Comparison of ENCODE assay signal across 15 cellular contexts in genomic region chr2:134677866-134678774, GRCh38. TPM values are rescaled to one million over a fixed set of nuclear protein-coding genes. Genes with fewer than 3 reads are reported as not detected.
DNase-seq lines count a peak whose midpoint lies in the region; FAIRE-seq and TF ChIP-seq lines count a peak whose summit lies in the region.
"Had no signal": no experiment of that assay in that cellular context is flagged by ENCODE, and none has a peak within 500 bp of the region (broad histone marks: within the 10 kb centered on the region; RNA-seq: fewer than 3 reads in every experiment).

No MANE protein-coding gene starts in this region.

- H3K79me2 ChIP-seq in Loucy (ENCODE audit: insufficient read depth, low read length) (no peaks in the 10 kb centered on the region), GM23248 (ENCODE audit: insufficient read depth) (no peaks in the 10 kb centered on the region)

- H3K4me2 ChIP-seq in Loucy (ENCODE audit: low read depth, low read length, poor library complexity, severe bottlenecking) (no peak overlapping the region), GM23248 (ENCODE audit: unreplicated experiment) (no peak overlapping the region)
- H3K4me2 ChIP-seq: KMS-11 had no signal

- no peaks in the 10 kb centered on the region for H3K27me3 ChIP-seq in CD4-positive, alpha-beta memory T cell (ENCODE audit: insufficient read depth, low read length)
- no peaks in the 10 kb centered on the region for H3K27me3 ChIP-seq in Loucy (ENCODE audit: insufficient read depth, low read length, poor library complexity, severe bottlenecking)
- H3K27me3 ChIP-seq in GM23248 (replicated peaks; ENCODE audit: insufficient read depth): 0 out of 2 replicates have a peak, but pooled peaks cover 3% of the 10 kb centered on the region

- H4K20me1 ChIP-seq in Loucy (ENCODE audit: insufficient read depth, low read length, poor library complexity, severe bottlenecking): no peaks in the 10 kb centered on the region
- H4K20me1 ChIP-seq in GM23248 (ENCODE audit: insufficient read depth): no peaks in the 10 kb centered on the region

- H3K4me3 ChIP-seq in CD4-positive, alpha-beta memory T cell (ENCODE audit: low read length in 2 of 2): no peak overlapping the region
- H3K4me3 ChIP-seq in Loucy (ENCODE audit: low read length, poor library complexity, severe bottlenecking) (no peak overlapping the region), GM23248 (no peak overlapping the region)

- POLR2A ChIA-PET in CD4-positive, alpha-beta memory T cell (lab: Charles Lee; ENCODE audit: partially characterized antibody): interaction anchor here (0.9 to 2.7 kb wide), 3 partner anchors 9 to 12 kb away, joined by 3 to 29 read pairs (median 4); no protein-coding TSS in a partner anchor

- TF ChIP-seq CTCF in Loucy (conservative IDR thresholded peaks at IDR 0.05; ENCODE audit: low read length): no peak

- no peak for DNase-seq in CD4-positive, alpha-beta memory T cell
- DNase-seq in cerebellar cortex (ENCODE audit: low spot score) (peak; percentile 60), kidney glomerular epithelial cell (lab: John Stamatoyannopoulos, UW) (peak; percentile 17), GM19239 (ENCODE audit: insufficient read length, low spot score) (no peak), nucleus accumbens (lab: John Stamatoyannopoulos, UW) (no peak), GM23248 (no peak)
- DNase-seq in activated naive CD4-positive, alpha-beta T cell treated with anti-CD3 and anti-CD28 coated beads, Interleukin-2, amount 10 ng/mL, durations not matched to agents 7 days and 5 days: no peak
- DNase-seq: activated CD4-positive, alpha-beta memory T cell treated with anti-CD3 and anti-CD28 coated beads for 36 hours; kidney; NCI-H446 treated with DMSO at 0.1 percent for 48 hours; stimulated activated CD4-positive, alpha-beta T cell treated with anti-CD3 and anti-CD28 coated beads, Interleukin-12 subunit alpha, Interleukin-12 subunit beta, amount 100 ng/mL, for 4 hours had no signal

- WGBS in GM23248 (ENCODE audit: low coverage in 1 of 2, low lambda C conversion rate in 2 of 2, missing lambda C conversion rate in 2 of 2), 2 experiments: 13 to 15% methylated on average over 20 of the region's 20 CpGs

- H3K27ac ChIP-seq in CD4-positive, alpha-beta memory T cell (ENCODE audit: low read depth, low read length): no peak overlapping the region
- H3K27ac ChIP-seq in GM23248: no peak overlapping the region
- H3K27ac ChIP-seq: KMS-11 had no signal

- peaks cover 52% of the 10 kb centered on the region for H3K4me1 ChIP-seq in CD4-positive, alpha-beta memory T cell (ENCODE audit: insufficient read depth, low read length)
- peaks cover 25% of the 10 kb centered on the region for H3K4me1 ChIP-seq in Loucy (ENCODE audit: insufficient read depth, low read length, poor library complexity, severe bottlenecking)
- H3K4me1 ChIP-seq in GM23248 (ENCODE audit: insufficient read depth): no peaks in the 10 kb centered on the region

- no peaks in the 10 kb centered on the region for H3K27me3 Mint-ChIP-seq in CD4-positive, alpha-beta memory T cell
- peaks cover 41% of the 10 kb centered on the region for H3K27me3 Mint-ChIP-seq in activated naive CD4-positive, alpha-beta T cell treated with anti-CD3 and anti-CD28 coated beads, Interleukin-2, amount 10 ng/mL, durations not matched to agents 7 days and 5 days

- no peaks in the 10 kb centered on the region for H3K36me3 ChIP-seq in CD4-positive, alpha-beta memory T cell (ENCODE audit: insufficient read depth, low read length)
- H3K36me3 ChIP-seq in Loucy (ENCODE audit: insufficient read depth, low read length) (no peaks in the 10 kb centered on the region), GM23248 (ENCODE audit: low read depth) (no peaks in the 10 kb centered on the region)

- no peak overlapping the region for H3K9ac ChIP-seq in Loucy (ENCODE audit: low read depth, low read length, poor library complexity, severe bottlenecking)
- H3K9ac ChIP-seq in GM23248: no peak overlapping the region
- H3K9ac ChIP-seq: KMS-11 had no signal

- intact Hi-C loops in CD4-positive, alpha-beta memory T cell (cut with micrococcal nuclease): loop anchor here (10.0 kb wide), 3 partner anchors 463 to 1067 kb away; partner anchors contain the start of gene UBXN4

- in situ Hi-C loops in GM23248 (cut with MboI): no loop called here

- H3K9me2 ChIP-seq in Loucy (replicated peaks; ENCODE audit: low read depth, low read length) (no peaks in the 10 kb centered on the region), GM23248 (ENCODE audit: insufficient read depth) (no peaks in the 10 kb centered on the region)

- H3K9me3 ChIP-seq in CD4-positive, alpha-beta memory T cell (ENCODE audit: control insufficient read depth in 1 of 2, low read length in 2 of 2): no peaks in the 10 kb centered on the region
- H3K9me3 ChIP-seq in Loucy (ENCODE audit: insufficient read depth, low read depth, low read length) (no peaks in the 10 kb centered on the region), GM23248 (ENCODE audit: low read depth) (no peaks in the 10 kb centered on the region)

- H2AFZ ChIP-seq in Loucy (ENCODE audit: low read length): peak overlapping the region; percentile 19; the same call in 1 of the 2 replicates
- H2AFZ ChIP-seq in GM23248: no peak overlapping the region

- no peaks in the 10 kb centered on the region for H3K36me3 Mint-ChIP-seq in CD4-positive, alpha-beta memory T cell
- peaks cover 8% of the 10 kb centered on the region for H3K36me3 Mint-ChIP-seq in activated naive CD4-positive, alpha-beta T cell treated with anti-CD3 and anti-CD28 coated beads, Interleukin-2, amount 10 ng/mL, durations not matched to agents 7 days and 5 days
- H3K36me3 Mint-ChIP-seq: activated CD4-positive, alpha-beta memory T cell treated with anti-CD3 and anti-CD28 coated beads for 36 hours had no signal

- CTCF ChIA-PET in CD4-positive, alpha-beta memory T cell (lab: Charles Lee; ENCODE audit: partially characterized antibody): interaction anchor here (2.2 kb wide), 1 partner anchor 21 kb away, joined by 10 read pairs; no protein-coding TSS in a partner anchor
- CTCF ChIA-PET in activated naive CD4-positive, alpha-beta T cell treated with anti-CD3 and anti-CD28 coated beads, Interleukin-2, amount 10 ng/mL, durations not matched to agents 7 days and 5 days (lab: Charles Lee): interaction anchor here (1.2 kb wide), 1 partner anchor 9 kb away, joined by 3 read pairs; no protein-coding TSS in a partner anchor

- H3K4me1 Mint-ChIP-seq in CD4-positive, alpha-beta memory T cell: peaks cover 44 to 82% (median 58%) of the 10 kb centered on the region in 4 donors
- peaks cover 63% of the 10 kb centered on the region for H3K4me1 Mint-ChIP-seq in activated naive CD4-positive, alpha-beta T cell treated with anti-CD3 and anti-CD28 coated beads, Interleukin-2, amount 10 ng/mL, durations not matched to agents 7 days and 5 days

- H3K9me3 Mint-ChIP-seq in CD4-positive, alpha-beta memory T cell: peaks cover 0 to 4% (median 0%) of the 10 kb centered on the region in 8 donors
- no peaks in the 10 kb centered on the region for H3K9me3 Mint-ChIP-seq in activated naive CD4-positive, alpha-beta T cell treated with anti-CD3 and anti-CD28 coated beads, Interleukin-2, amount 10 ng/mL, durations not matched to agents 7 days and 5 days
- H3K9me3 Mint-ChIP-seq: activated CD4-positive, alpha-beta memory T cell treated with anti-CD3 and anti-CD28 coated beads for 36 hours had no signal

- no peak for FAIRE-seq in GM19239 (lab: Jason Lieb, UNC)
- FAIRE-seq: colon, kidney had no signal

- H3K4me3 Mint-ChIP-seq in CD4-positive, alpha-beta memory T cell: peak overlapping the region in 5 of 8 donors; percentile 11 to 81 (median 28)
- no peak overlapping the region for H3K4me3 Mint-ChIP-seq in activated naive CD4-positive, alpha-beta T cell treated with anti-CD3 and anti-CD28 coated beads, Interleukin-2, amount 10 ng/mL, durations not matched to agents 7 days and 5 days

- peak overlapping the region in 2 of 7 donors; percentile 33 to 55 for H3K27ac Mint-ChIP-seq in CD4-positive, alpha-beta memory T cell
- H3K27ac Mint-ChIP-seq in activated naive CD4-positive, alpha-beta T cell treated with anti-CD3 and anti-CD28 coated beads, Interleukin-2, amount 10 ng/mL, durations not matched to agents 7 days and 5 days: no peak overlapping the region
- H3K27ac Mint-ChIP-seq: activated T-helper 1 cell treated with anti-CD3 and anti-CD28 coated beads, Interleukin-12 subunit alpha, Interleukin-12 subunit beta, Interleukin-2, Interleukin-4 antibody, amounts not matched to agents 30 ng/mL and 10 ng/mL and 1 ng/mL, durations not matched to agents 14 hours and 24 hours and 36 hours had no signal

- no peaks in the 10 kb centered on the region for H3F3A ChIP-seq in Loucy (ENCODE audit: low read depth)
- no peaks in the 10 kb centered on the region for H3F3A ChIP-seq in GM23248 (ENCODE audit: insufficient read depth)

RNA-seq across cellular contexts. Expression of gene TMEM163, which starts 40.7 kb away (rescaled TPM):
- not detected for total RNA-seq in CD4-positive, alpha-beta memory T cell
- under 1 TPM in 1 of 2 donors, not detected in 1; 0.47 TPM for polyA plus RNA-seq in CD4-positive, alpha-beta memory T cell
- total RNA-seq in GM23248 (2014; rRNA removed; shearing (Covaris generic)): not detected in 2 replicates
- not detected in 2 replicates for polyA plus RNA-seq in GM23248 (2016; fragmentation: Nextera tagmentation; extraction: Ambion mirVana)

Comparison
In these comparisons a context has a peak if more than half of its experiments do, and no peak if none do; other contexts are left out.
1. DNase-seq: peak in cerebellar cortex (single experiment) and kidney glomerular epithelial cell (single experiment); none in CD4-positive, alpha-beta memory T cell (0 of 5), GM19239 (single experiment), activated naive CD4-positive, alpha-beta T cell treated with anti-CD3 and anti-CD28 coated beads, Interleukin-2, amount 10 ng/mL, durations not matched to agents 7 days and 5 days (single experiment), nucleus accumbens (0 of 56) and GM23248 (single experiment).